2 cellular contexts compared by ENCODE assay signal in the genomic region with DNA sequence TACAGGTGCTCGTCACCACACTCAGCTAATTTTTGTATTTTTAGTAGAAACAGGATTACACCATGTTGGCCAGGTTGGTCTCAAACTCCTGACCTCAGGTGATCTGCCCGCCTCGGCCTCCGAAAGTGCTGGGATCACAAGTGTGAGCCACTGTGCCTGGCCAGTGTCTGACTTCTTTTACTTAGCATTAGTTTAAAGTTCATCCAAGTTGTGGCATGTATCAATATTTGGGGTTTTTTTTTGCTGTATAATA. TPM values are rescaled to one million over a fixed set of nuclear protein-coding genes. Genes with fewer than 3 reads are reported as not detected.
"Had no signal": no experiment of that assay in that cellular context is flagged by ENCODE, and none has a peak within 500 bp of the region (broad histone marks: within the 10 kb centered on the region; RNA-seq: fewer than 3 reads in every experiment).

No MANE protein-coding gene starts in this region.

RNA-seq across cellular contexts. Expression of gene CD14, which starts 29.6 kb away (rescaled TPM):
- total RNA-seq: HT1080, PC-3 had no signal
